1 cellular context compared by ENCODE assay signal in genomic region chr12:66119229-66119869, GRCh38.
A peak's percentile ranks its signal among the peaks of the same experiment; 100 is the strongest.
TF ChIP-seq lines count a peak whose summit lies in the region.

No MANE protein-coding gene starts in this region.

TF ChIP-seq in IMR-90, 13 proteins besides CTCF, POLR2A, EP300 and RAD21:
- TF ChIP-seq CEBPB (IDR thresholded peaks at IDR 0.05; ENCODE audit: low read depth, low read length) (peak; percentile 15; the same call in 1 of the 2 replicates), RFX5 (IDR thresholded peaks at IDR 0.05; ENCODE audit: low read depth, low read length) (no peak), MAFK (IDR thresholded peaks at IDR 0.05; ENCODE audit: low read depth, low read length) (0 out of 2 replicates have a peak, but pooled peaks have one; percentile 22)
TF ChIP-seq in IMR-90: peak in this region for 2.
